In genomic region chr10:89042547-89042946, GRCh38 we compare ENCODE assay signal across 1 cellular context.
TF ChIP-seq lines count a peak whose summit lies in the region.

No MANE protein-coding gene starts in this region.

TF ChIP-seq in HepG2, 621 proteins besides CTCF, POLR2A, EP300 and RAD21:
- TF ChIP-seq PATZ1 (CRISPR knock-in tag; IDR thresholded peaks at IDR 0.05) (no peak), JUN (CRISPR knock-in tag; IDR thresholded peaks at IDR 0.05) (no peak), ZNF816 (CRISPR knock-in tag; IDR thresholded peaks at IDR 0.05; ENCODE audit: borderline replicate concordance) (no peak), KDM6A (CRISPR knock-in tag; IDR thresholded peaks at IDR 0.05; ENCODE audit: low read depth) (no peak), ZNF383 (CRISPR knock-in tag; IDR thresholded peaks at IDR 0.05; ENCODE audit: borderline replicate concordance) (no peak)
